11 cellular contexts compared by ENCODE assay signal in the genomic region with DNA sequence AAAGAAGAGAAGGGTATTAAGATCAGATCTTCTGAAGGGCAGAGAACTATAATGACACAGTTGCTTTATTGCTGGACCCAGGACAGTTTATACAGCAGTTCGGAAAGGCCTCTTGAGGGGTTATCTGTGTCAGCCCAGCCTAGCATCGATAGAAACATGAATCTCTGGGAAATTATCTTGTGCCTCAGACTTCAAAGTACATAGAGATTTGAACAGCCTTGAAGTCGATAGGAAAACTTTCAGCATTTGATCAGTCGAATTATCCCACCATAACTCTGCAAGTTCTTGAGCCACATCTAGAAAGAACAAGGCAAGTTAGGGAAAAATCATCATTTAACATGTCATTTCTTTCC. TPM values are rescaled to one million over a fixed set of nuclear protein-coding genes. Genes with fewer than 3 reads are reported as not detected.
DNase-seq lines count a peak whose midpoint lies in the region; ATAC-seq, FAIRE-seq and TF ChIP-seq lines count a peak whose summit lies in the region.
"Had no signal": no experiment of that assay in that cellular context is flagged by ENCODE, and none has a peak within 500 bp of the region (broad histone marks: within the 10 kb centered on the region; RNA-seq: fewer than 3 reads in every experiment).

No MANE protein-coding gene starts in this region.

- TF ChIP-seq RAD21 in K562 (CRISPR knock-in tag; conservative IDR thresholded peaks at IDR 0.05 in 1 of 2, IDR thresholded peaks at IDR 0.05 in 1 of 2) = no peak

- peak; percentile 63; the same call in 1 of the 2 replicates for TF ChIP-seq EP300 in K562 (IDR thresholded peaks at IDR 0.05; ENCODE audit: low read length)

- H3K4me3 ChIP-seq in GM06990 (replicated peaks; ENCODE audit: low read depth, low read length) (peak overlapping the region; percentile 64), K562 (no peak overlapping the region), spleen (peak overlapping the region in 6 of 8 donors; percentile 21 to 66 (median 28)), brain microvascular endothelial cell (ENCODE audit: low read depth, low read length) (no peak overlapping the region), testis (no peak overlapping the region)

- TF ChIP-seq POLR2A in K562 (conservative IDR thresholded peaks at IDR 0.05) (no peak), spleen (IDR thresholded peaks at IDR 0.05) (no peak), testis (IDR thresholded peaks at IDR 0.05) (no peak)

- in situ Hi-C loops in K562 (cut with MboI) (no loop called here), brain microvascular endothelial cell (cut with HindIII; ENCODE audit: low pct_ligation_motif_present, low sequenced_read_pairs) (no loop called here)

- BruUV-seq in K562 (replicated peaks; lab: Mats Ljungman, UMichigan) = no TSS peak

- ATAC-seq in K562 = no peak

- FAIRE-seq in K562 (lab: Jason Lieb, UNC) = no peak

- peak overlapping the region; percentile 71 to 76; a peak in 3 of 4 replicates for H3K9ac ChIP-seq in K562 (ENCODE audit: insufficient read depth in 1 of 2, low read depth in 2 of 2, low read length in 2 of 2)

- WGBS in K562 (ENCODE audit: insufficient coverage, low coverage, missing lambda C conversion rate) = 2% methylated on average over 4 of the region's 4 CpGs
- 13 to 21% (median 20%) methylated on average over 4 of the region's 4 CpGs for WGBS in spleen, 5 donors
- 65 to 68% methylated on average over 4 of the region's 4 CpGs for WGBS in testis, 2 donors

- H2AFZ ChIP-seq in K562 (ENCODE audit: low read depth, low read length) = peak overlapping the region; percentile 63

- no peak for TF ChIP-seq CTCF in GM06990 (IDR thresholded peaks at IDR 0.05; ENCODE audit: insufficient read depth, low read length, poor library complexity, severe bottlenecking)
- TF ChIP-seq CTCF in K562 (IDR thresholded peaks at IDR 0.05 in 2 of 3, conservative IDR thresholded peaks at IDR 0.05 in 1 of 3; ENCODE audit: insufficient read depth in 2 of 3, low read depth in 1 of 3, low read length in 3 of 3) = no peak
- no peak for TF ChIP-seq CTCF in spleen (IDR thresholded peaks at IDR 0.05 in 8 of 11, conservative IDR thresholded peaks at IDR 0.05 in 3 of 11)
- TF ChIP-seq CTCF in brain microvascular endothelial cell (IDR thresholded peaks at IDR 0.05; ENCODE audit: low read depth, low read length, missing control alignments) = no peak
- no peak for TF ChIP-seq CTCF in testis (IDR thresholded peaks at IDR 0.05)

- H3K4me2 ChIP-seq in K562 (ENCODE audit: insufficient read depth, low read length) = peak overlapping the region; percentile 94

- H3K4me1 ChIP-seq in K562 (replicated peaks in 1 of 2; ENCODE audit: control insufficient read depth in 2 of 2, insufficient read depth in 2 of 2, low read length in 2 of 2) (peaks cover 40 to 61% of the 10 kb centered on the region in 2 experiments), spleen (peaks cover 21 to 97% (median 63%) of the 10 kb centered on the region in 6 donors), testis (peaks cover 4% of the 10 kb centered on the region)

- peaks cover 31% of the 10 kb centered on the region for H3K79me2 ChIP-seq in K562 (ENCODE audit: control insufficient read depth, insufficient read depth, low read length)

- H4K20me1 ChIP-seq in K562 (replicated peaks; ENCODE audit: control insufficient read depth, insufficient read depth, low read length) = no peaks in the 10 kb centered on the region

- H3K9me3 ChIP-seq in KOPT-K1 (ENCODE audit: insufficient read depth, low read length, poor library complexity, severe bottlenecking) (no peaks in the 10 kb centered on the region), K562 (replicated peaks; ENCODE audit: control insufficient read depth, insufficient read depth, low read depth, low read length) (no peaks in the 10 kb centered on the region), spleen (no peaks in the 10 kb centered on the region), testis (no peaks in the 10 kb centered on the region)

- intact Hi-C loops in K562 (cut with micrococcal nuclease) = no loop called here
- intact Hi-C loops in spleen (cut with DNase I; ENCODE audit: low total_unique reads) = no loop called here
- intact Hi-C loops in testis (cut with DNase I; ENCODE audit: low total_unique reads) = no loop called here

- CTCF ChIA-PET in K562 (lab: Yijun Ruan, JAX; ENCODE audit: low intra/inter-chr PET ratio) = no interaction called here

- peak overlapping the region; percentile 78 for H3K27ac ChIP-seq in KOPT-K1 (ENCODE audit: low read depth, low read length, poor library complexity, severe bottlenecking)
- H3K27ac ChIP-seq in K562 (ENCODE audit: extremely low read depth, low read depth, low read length) = peak overlapping the region; percentile 76
- H3K27ac ChIP-seq in spleen = peak overlapping the region; percentile 66 to 93 (median 89)
- H3K27ac ChIP-seq in brain microvascular endothelial cell = no peak overlapping the region
- no peak overlapping the region for H3K27ac ChIP-seq in testis
- H3K27ac ChIP-seq: C4-2B had no signal

- POLR2A ChIA-PET in K562 (lab: Yijun Ruan, JAX) = interaction anchor here (0.8 to 1.6 kb wide), 2 partner anchors 13 to 21 kb away, joined by 4 to 7 read pairs; no protein-coding TSS in a partner anchor

- DNase-seq in GM06990 (ENCODE audit: extremely low read depth, insufficient read length) = no peak
- peak in 1 of 4 experiments; percentile 63 for DNase-seq in K562 (ENCODE audit: extremely low read depth in 1 of 4, low spot score in 3 of 4)
- DNase-seq in spleen = no peak
- DNase-seq in amniotic stem cell (lab: John Stamatoyannopoulos, UW) = no peak
- DNase-seq in brain microvascular endothelial cell = no peak
- no peak for DNase-seq in testis
- DNase-seq: mesendoderm, NCI-H2081 treated with DMSO at 0.1 percent for 48 hours, NCI-H774 had no signal

- no peaks in the 10 kb centered on the region for H3K9me1 ChIP-seq in K562 (ENCODE audit: control insufficient read depth, insufficient read depth, low read length)

- H3K27me3 ChIP-seq in GM06990 (replicated peaks; ENCODE audit: control insufficient read depth, insufficient read depth, low read length) (no peaks in the 10 kb centered on the region), K562 (ENCODE audit: control insufficient read depth in 2 of 2, insufficient read depth in 2 of 2, low read length in 2 of 2) (no peaks in the 10 kb centered on the region), spleen (replicated peaks in 1 of 7) (no peaks in the 10 kb centered on the region), brain microvascular endothelial cell (replicated peaks) (no peaks in the 10 kb centered on the region), testis (no peaks in the 10 kb centered on the region)

- no peaks in the 10 kb centered on the region for H3K36me3 ChIP-seq in GM06990 (ENCODE audit: control insufficient read depth, insufficient read depth, low read length)
- no peaks in the 10 kb centered on the region for H3K36me3 ChIP-seq in KOPT-K1 (ENCODE audit: insufficient read depth, low read length)
- no peaks in the 10 kb centered on the region for H3K36me3 ChIP-seq in K562 (ENCODE audit: control insufficient read depth, insufficient read depth, low read length)
- H3K36me3 ChIP-seq in spleen = no peaks in the 10 kb centered on the region
- H3K36me3 ChIP-seq in brain microvascular endothelial cell (replicated peaks) = no peaks in the 10 kb centered on the region
- no peaks in the 10 kb centered on the region for H3K36me3 ChIP-seq in testis (ENCODE audit: low read depth, missing control alignments)

TF ChIP-seq in K562, 482 proteins besides CTCF, POLR2A, EP300 and RAD21 (continues in another document):
- TF ChIP-seq STAT5A (IDR thresholded peaks at IDR 0.05; ENCODE audit: borderline replicate concordance, low read length) = peak; percentile 52; the same call in 1 of the 2 replicates
- 0 out of 2 replicates have a peak, but pooled peaks have one; percentile 18 for TF ChIP-seq DPF2 (IDR thresholded peaks at IDR 0.05)
- TF ChIP-seq LEF1 (IDR thresholded peaks at IDR 0.05) = peak; percentile 34
- peak; percentile 53; the same call in 1 of the 2 replicates for TF ChIP-seq SMARCE1 (IDR thresholded peaks at IDR 0.05)
- no peak for TF ChIP-seq JUNB (CRISPR knock-in tag; conservative IDR thresholded peaks at IDR 0.05)
- TF ChIP-seq FOXM1 (IDR thresholded peaks at IDR 0.05; ENCODE audit: low read depth) = peak; percentile 51; the same call in 1 of the 2 replicates
- TF ChIP-seq FOXM1 (CRISPR knock-in tag; IDR thresholded peaks at IDR 0.05; ENCODE audit: low read depth) = no peak
- TF ChIP-seq ZNF764 (CRISPR knock-in tag; IDR thresholded peaks at IDR 0.05; ENCODE audit: low read depth) = no peak
- peak; percentile 65 for TF ChIP-seq TEAD4 (IDR thresholded peaks at IDR 0.05; ENCODE audit: low read length)
- no peak for TF ChIP-seq TEAD4 (CRISPR knock-in tag; IDR thresholded peaks at IDR 0.05; ENCODE audit: borderline replicate concordance)
- TF ChIP-seq NFIC (IDR thresholded peaks at IDR 0.05) = peak; percentile 36; the same call in 1 of the 2 replicates
- TF ChIP-seq ZNF644 (tag; IDR thresholded peaks at IDR 0.05; ENCODE audit: low read depth) = 0 out of 2 replicates have a peak, but pooled peaks have one; percentile 29
- peak; percentile 76; the same call in 1 of the 2 replicates for TF ChIP-seq TCF7 (IDR thresholded peaks at IDR 0.05; ENCODE audit: borderline replicate concordance)
- TF ChIP-seq CBFA2T2 (conservative IDR thresholded peaks at IDR 0.05) = peak; percentile 82

RNA-seq across cellular contexts. Expression of a gene that starts 2.5 kb away (rescaled TPM):
- total RNA-seq in K562 (2011; cell fraction: chromatin; rRNA removed; ENCODE audit: low replicate concordance) = 49.1 and 50.2 TPM in 2 replicates
- 42.2 and 44.7 TPM in 2 replicates for total RNA-seq in K562 (2011; cell fraction: nucleolus; rRNA removed)
- 44.7 and 67.3 TPM in 2 replicates for total RNA-seq in K562 (2011; cell fraction: nucleoplasm; rRNA removed)
- total RNA-seq in K562 (2014; rRNA removed) (93.1 and 104 TPM in 2 replicates), K562 (2014; rRNA removed; fragmentation: Illumina TruSeq; extraction: Trizol) (85.1 and 96.3 TPM in 2 replicates), K562 (2015; rRNA removed; fragmentation: Illumina TruSeq; extraction: Trizol) (39.2 and 41.5 TPM in 2 replicates), K562 (2021) (87.3 and 96.2 TPM in 2 replicates), spleen (10 to 100 TPM; 46.6 to 79.4 (median 63.5) TPM), testis (1 to 10 TPM; 6.5 to 8.1 TPM)
- polyA plus RNA-seq in K562 (2011; rRNA removed) (79.9 and 126 TPM in 2 replicates), K562 (2014; fragmentation: Illumina TruSeq; extraction: Trizol) (90.9 and 91.5 TPM in 2 replicates), K562 (2014; fragmentation: Nextera tagmentation; extraction: Ambion mirVana) (10 to 100 TPM in 1 of 2 experiments, 1 to 10 TPM in 1; 6.9 to 19.6 TPM), K562 (2014; rRNA removed) (98.0 and 118 TPM in 2 replicates), spleen (10 to 100 TPM; 36.0 to 66.6 (median 48.9) TPM), testis (ENCODE audit: insufficient read depth, low read depth, low replicate concordance) (18.3 TPM)
- polyA plus RNA-seq in K562 (2011; cell fraction: cytosol; rRNA removed) = 57.1 and 58.2 TPM in 2 replicates
- 75.1 and 102 TPM in 2 replicates for polyA plus RNA-seq in K562 (2011; cell fraction: nucleus; rRNA removed)
- 22.8 and 56.1 TPM in 2 replicates for polyA plus RNA-seq in K562 (2012)
- polyA minus RNA-seq in K562 (2011; rRNA and poly(A)+ RNA removed) = 48.8 and 65.2 TPM in 2 replicates
- 20.9 and 37.0 TPM in 2 replicates for polyA minus RNA-seq in K562 (2011; cell fraction: cytosol; rRNA and poly(A)+ RNA removed)
- polyA minus RNA-seq in K562 (2011; cell fraction: nucleus; rRNA and poly(A)+ RNA removed) = 39.8 and 45.0 TPM in 2 replicates

Comparison
In these comparisons a context has a peak if more than half of its experiments do, and no peak if none do; other contexts are left out.
1. H3K4me3 ChIP-seq: peak in GM06990 (single experiment) and spleen (6 of 8); none in K562 (single experiment), brain microvascular endothelial cell (single experiment) and testis (0 of 2).
2. H3K27ac ChIP-seq: peak in KOPT-K1 (single experiment), K562 (single experiment) and spleen (8 of 8); none in brain microvascular endothelial cell (single experiment) and testis (0 of 2).
3. RNA of a gene that starts 2.5 kb away (total RNA-seq): 39.2 to 104 TPM in K562 and 46.6 to 79.4 TPM in spleen; 6.5 to 8.1 TPM in testis; every median in the first group is over 4 times any median in the second.